8 cellular contexts compared by ENCODE assay signal in the genomic region with DNA sequence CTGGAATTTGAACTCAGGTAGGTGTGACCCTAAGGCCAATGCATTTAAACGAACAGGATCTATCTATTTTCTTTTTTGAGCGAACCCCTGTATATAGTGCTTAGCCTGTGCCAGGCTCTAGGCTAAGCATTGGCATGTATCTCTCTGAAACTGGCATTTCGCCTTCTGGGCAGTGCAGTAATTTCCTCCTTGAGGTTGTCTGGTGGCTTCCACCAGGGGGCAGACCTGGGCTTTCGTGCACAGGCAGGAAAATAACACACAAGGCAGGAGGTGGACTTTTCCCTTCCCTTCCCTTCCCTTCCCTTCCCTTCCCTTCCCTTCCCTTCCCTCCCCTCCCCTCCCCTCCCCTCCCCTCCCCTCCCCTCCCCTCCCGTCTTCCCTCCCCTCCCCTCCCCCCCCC. TPM values are rescaled to one million over a fixed set of nuclear protein-coding genes. Genes with fewer than 3 reads are reported as not detected.
DNase-seq lines count a peak whose midpoint lies in the region; ATAC-seq lines count a peak whose summit lies in the region.

No MANE protein-coding gene starts in this region.

- H3K27me3 Mint-ChIP-seq in activated naive CD4-positive, alpha-beta T cell treated with anti-CD3 and anti-CD28 coated beads, Interleukin-2, amount 10 ng/mL, durations not matched to agents 7 days and 5 days, result peaks cover 7% of the 10 kb centered on the region

- peaks cover 14% of the 10 kb centered on the region for H3K4me1 Mint-ChIP-seq in activated naive CD4-positive, alpha-beta T cell treated with anti-CD3 and anti-CD28 coated beads, Interleukin-2, amount 10 ng/mL, durations not matched to agents 7 days and 5 days

- H3K9ac ChIP-seq in Karpas-422 (ENCODE audit: low read length) (no peak overlapping the region), SK-N-MC (ENCODE audit: insufficient read length) (no peak overlapping the region)

- H3K9me3 ChIP-seq in Karpas-422 (ENCODE audit: low read length) (no peaks in the 10 kb centered on the region), SK-N-MC (ENCODE audit: low read depth, low read length) (no peaks in the 10 kb centered on the region)

- H3K36me3 ChIP-seq in Karpas-422 (ENCODE audit: insufficient read depth, low read length), result no peaks in the 10 kb centered on the region
- no peaks in the 10 kb centered on the region for H3K36me3 ChIP-seq in SK-N-MC (ENCODE audit: insufficient read depth, low read length)

- no peaks in the 10 kb centered on the region for H3K9me2 ChIP-seq in Karpas-422 (replicated peaks; ENCODE audit: insufficient read depth, low read length)

- H4K20me1 ChIP-seq in Karpas-422 (ENCODE audit: insufficient read depth, low read depth, low read length), result no peaks in the 10 kb centered on the region

- H3K9me3 Mint-ChIP-seq in activated naive CD4-positive, alpha-beta T cell treated with anti-CD3 and anti-CD28 coated beads, Interleukin-2, amount 10 ng/mL, durations not matched to agents 7 days and 5 days, result no peaks in the 10 kb centered on the region

- H2AFZ ChIP-seq in Karpas-422 (ENCODE audit: low read length), result no peak overlapping the region

- H3K36me3 Mint-ChIP-seq in activated naive CD4-positive, alpha-beta T cell treated with anti-CD3 and anti-CD28 coated beads, Interleukin-2, amount 10 ng/mL, durations not matched to agents 7 days and 5 days, result no peaks in the 10 kb centered on the region

- H3K79me2 ChIP-seq in Karpas-422 (ENCODE audit: low read length), result no peaks in the 10 kb centered on the region

- intact Hi-C loops in head of caudate nucleus (cut with DNase I) (loop anchor here (5.0 kb wide), 2 partner anchors 211 to 236 kb away; no protein-coding TSS in a partner anchor), posterior cingulate gyrus (cut with DNase I) (loop anchor here (1.0 to 10.0 kb wide), 2 partner anchors 209 to 703 kb away; no protein-coding TSS in a partner anchor)

- no peak for ATAC-seq in GM18498 (IDR thresholded peaks at IDR 0.05; ENCODE audit: unreplicated experiment)

- no peaks in the 10 kb centered on the region for H3K27me3 ChIP-seq in Karpas-422 (ENCODE audit: low read length)

- H3K27ac ChIP-seq in Karpas-422 (ENCODE audit: low read length), result no peak overlapping the region
- peak overlapping the region; percentile 79 for H3K27ac ChIP-seq in SK-N-MC

- peaks cover 6% of the 10 kb centered on the region for H3K4me1 ChIP-seq in Karpas-422 (ENCODE audit: low read length)

- H3K4me2 ChIP-seq in Karpas-422 (ENCODE audit: low read depth, low read length, poor library complexity, severe bottlenecking), result no peak overlapping the region

- CTCF ChIA-PET in activated naive CD4-positive, alpha-beta T cell treated with anti-CD3 and anti-CD28 coated beads, Interleukin-2, amount 10 ng/mL, durations not matched to agents 7 days and 5 days (lab: Charles Lee), result interaction anchor here (0.9 to 15.1 kb wide), 7 partner anchors 22 to 270 kb away, joined by 3 to 303 read pairs (median 4); no protein-coding TSS in a partner anchor

- no peak overlapping the region for H3K27ac Mint-ChIP-seq in activated naive CD4-positive, alpha-beta T cell treated with anti-CD3 and anti-CD28 coated beads, Interleukin-2, amount 10 ng/mL, durations not matched to agents 7 days and 5 days

- H3K4me3 ChIP-seq in Karpas-422 (ENCODE audit: low read length), result no peak overlapping the region
- H3K4me3 ChIP-seq in SK-N-MC, result no peak overlapping the region

- H3K4me3 Mint-ChIP-seq in activated naive CD4-positive, alpha-beta T cell treated with anti-CD3 and anti-CD28 coated beads, Interleukin-2, amount 10 ng/mL, durations not matched to agents 7 days and 5 days, result no peak overlapping the region

- DNase-seq in DMS153 (lab: John Stamatoyannopoulos, UW) (peak; percentile 6), Karpas-422 (peak; percentile 85), SK-N-MC (ENCODE audit: low read depth, low spot score) (no peak), head of caudate nucleus (peak; percentile 61 to 92 (median 83)), posterior cingulate gyrus (peak; percentile 61 to 96 (median 82)), ureter (ENCODE audit: low spot score) (peak; percentile 77)
- DNase-seq in activated naive CD4-positive, alpha-beta T cell treated with anti-CD3 and anti-CD28 coated beads, Interleukin-2, amount 10 ng/mL, durations not matched to agents 7 days and 5 days, result peak; percentile 84

RNA-seq across cellular contexts. Expression of a gene that starts 34.4 kb away (rescaled TPM):
- 9.0 and 21.7 TPM in 2 replicates for total RNA-seq in Karpas-422 (2014; rRNA removed; shearing (Covaris generic); ENCODE audit: low replicate concordance)
- total RNA-seq in ureter, result 14.3 TPM

RNA-seq across cellular contexts. Expression of a gene that starts 46.6 kb away (rescaled TPM):
- not detected in 2 replicates for total RNA-seq in Karpas-422 (2014; rRNA removed; shearing (Covaris generic); ENCODE audit: low replicate concordance)
- 7.9 TPM for total RNA-seq in ureter
